ENCODE assay signal across 9 cellular contexts in genomic region chr6:169070506-169071176, GRCh38.
DNase-seq lines count a peak whose midpoint lies in the region; ATAC-seq and TF ChIP-seq lines count a peak whose summit lies in the region.
"Had no signal": no experiment of that assay in that cellular context is flagged by ENCODE, and none has a peak within 500 bp of the region (broad histone marks: within the 10 kb centered on the region; RNA-seq: fewer than 3 reads in every experiment).

No MANE protein-coding gene starts in this region.

- DNase-seq in M059J (ENCODE audit: low read depth) (peak; percentile 100), cerebellar cortex (ENCODE audit: low spot score) (peak; percentile 67), right lobe of liver (no peak), vagina (ENCODE audit: extremely low spot score in 2 of 2) (peak in 1 of 2 donors; percentile 99)
- no peak for DNase-seq in stimulated activated CD4-positive, alpha-beta T cell treated with anti-CD3 and anti-CD28 coated beads, Interleukin-4, amount 100 ng/mL, for 4 hours
- DNase-seq: activated CD8-positive, alpha-beta memory T cell treated with anti-CD3 and anti-CD28 coated beads, Interleukin-2, amount 10 ng/mL, durations not matched to agents 7 days and 5 days; NCI-H2081 treated with DMSO at 0.1 percent for 48 hours had no signal

- TF ChIP-seq CTCF in right lobe of liver (IDR thresholded peaks at IDR 0.05) (no peak), vagina (IDR thresholded peaks at IDR 0.05) (no peak)

- no peak for TF ChIP-seq POLR2A in right lobe of liver (IDR thresholded peaks at IDR 0.05)
- TF ChIP-seq POLR2A in vagina (IDR thresholded peaks at IDR 0.05), result no peak

- H3K9me3 ChIP-seq in right lobe of liver (no peaks in the 10 kb centered on the region), vagina (no peaks in the 10 kb centered on the region)

- H3K27me3 ChIP-seq in right lobe of liver (no peaks in the 10 kb centered on the region), vagina (no peaks in the 10 kb centered on the region)

- H3K4me3 ChIP-seq in right lobe of liver, result no peak overlapping the region
- no peak overlapping the region for H3K4me3 ChIP-seq in vagina

- H3K36me3 ChIP-seq in right lobe of liver, result no peaks in the 10 kb centered on the region
- H3K36me3 ChIP-seq in vagina, result no peaks in the 10 kb centered on the region

- H3K27ac ChIP-seq in right lobe of liver (no peak overlapping the region), vagina (peak overlapping the region; percentile 79)

- peak in 3 of 4 donors; percentile 31 to 67 (median 50) for ATAC-seq in right lobe of liver
- ATAC-seq in HG03108 (IDR thresholded peaks at IDR 0.05; ENCODE audit: unreplicated experiment), result no peak
- ATAC-seq in GM18861 (IDR thresholded peaks at IDR 0.05; ENCODE audit: unreplicated experiment), result no peak
- ATAC-seq: activated CD8-positive, alpha-beta memory T cell treated with anti-CD3 and anti-CD28 coated beads, Interleukin-2, amount 10 ng/mL, durations not matched to agents 7 days and 5 days had no signal

- WGBS in right lobe of liver (ENCODE audit: insufficient coverage, low coverage, low lambda C conversion rate, missing lambda C conversion rate), result 59% methylated on average over 12 of the region's 14 CpGs

- no peaks in the 10 kb centered on the region for H3K4me1 ChIP-seq in right lobe of liver
- peaks cover 32% of the 10 kb centered on the region for H3K4me1 ChIP-seq in vagina

- intact Hi-C loops in right lobe of liver (cut with DNase I), result no loop called here
- intact Hi-C loops in vagina (cut with DNase I), result no loop called here

Comparison
In these comparisons a context has a peak if more than half of its experiments do, and no peak if none do; other contexts are left out.
1. DNase-seq: peak in M059J (single experiment) and cerebellar cortex (single experiment); none in right lobe of liver (0 of 3) and stimulated activated CD4-positive, alpha-beta T cell treated with anti-CD3 and anti-CD28 coated beads, Interleukin-4, amount 100 ng/mL, for 4 hours (0 of 2).
2. ATAC-seq: peak in right lobe of liver (3 of 4); none in HG03108 (single experiment) and GM18861 (single experiment).